ENCODE assay signal across 8 cellular contexts in the genomic region with DNA sequence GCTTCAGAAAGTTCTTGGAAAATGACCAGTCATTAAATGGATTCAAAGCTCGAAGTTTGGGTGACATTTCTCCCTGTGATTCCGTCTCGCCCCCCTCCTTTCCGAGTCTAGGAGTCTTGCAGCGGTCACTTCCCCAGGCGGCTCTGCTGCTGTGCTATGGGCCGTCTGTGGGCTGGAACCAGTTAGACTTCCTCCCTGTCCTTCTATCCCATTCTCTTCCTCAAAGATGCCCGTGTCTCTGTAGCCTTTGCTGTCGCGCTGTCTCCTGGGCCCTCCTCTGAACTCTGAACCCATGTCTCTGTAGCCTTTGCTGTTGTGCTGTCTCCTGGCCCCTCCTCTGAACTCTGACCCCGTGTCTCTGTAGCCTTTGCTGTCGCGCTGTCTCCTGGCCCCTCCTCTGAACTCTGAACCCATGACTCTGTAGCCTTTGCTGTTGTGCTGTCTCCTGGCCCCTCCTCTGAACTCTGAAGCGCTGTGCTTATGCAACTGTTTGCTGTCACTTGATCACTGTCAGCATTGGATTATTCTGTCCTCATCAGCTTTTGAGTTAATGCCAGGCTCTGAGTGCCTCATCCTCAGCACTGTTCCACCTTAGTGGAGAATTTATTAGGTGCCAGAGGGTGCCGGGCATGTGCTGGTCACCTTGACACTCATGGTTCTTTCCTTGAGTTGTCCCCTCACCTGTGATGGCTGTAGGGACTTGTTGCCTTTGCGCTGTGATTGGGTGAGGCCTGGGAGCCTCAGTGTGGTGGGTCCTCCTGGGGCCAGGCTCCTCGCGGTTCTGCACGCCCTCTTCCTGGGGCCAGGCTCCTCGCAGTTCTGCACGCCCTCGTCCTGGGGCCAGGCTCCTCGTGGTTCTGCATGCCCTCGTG.
DNase-seq lines count a peak whose midpoint lies in the region; ATAC-seq and TF ChIP-seq lines count a peak whose summit lies in the region.

No MANE protein-coding gene starts in this region.

- peak overlapping the region; percentile 22 for H3K27ac Mint-ChIP-seq in stimulated activated naive B cell treated with anti-CD40 and anti-IgM and Interleukin-4, amounts not matched to agents 10 μg/mL and 1 μg/mL and 100 μg/mL, for 72 hours

- no peaks in the 10 kb centered on the region for H3K27me3 ChIP-seq in left lung

- H3K27ac ChIP-seq in left lung, result peak overlapping the region in 1 of 2 donors; percentile 40

- CTCF ChIA-PET in HEK293T (lab: Yijun Ruan, JAX), result no interaction called here

- H3K4me1 ChIP-seq in left lung, result peaks cover 0 to 34% of the 10 kb centered on the region in 2 donors

- intact Hi-C loops in left lung (cut with DNase I), result no loop called here

- H3K36me3 Mint-ChIP-seq in stimulated activated naive B cell treated with anti-CD40 and anti-IgM and Interleukin-4, amounts not matched to agents 10 μg/mL and 1 μg/mL and 100 μg/mL, for 72 hours, result peaks cover 37 to 54% of the 10 kb centered on the region in 2 donors

- no peaks in the 10 kb centered on the region for H3K9me3 Mint-ChIP-seq in stimulated activated naive B cell treated with anti-CD40 and anti-IgM and Interleukin-4, amounts not matched to agents 10 μg/mL and 1 μg/mL and 100 μg/mL, for 72 hours

- peak; percentile 62 for ATAC-seq in left lung
- ATAC-seq in stimulated activated naive B cell treated with anti-CD40 and anti-IgM and Interleukin-4, amounts not matched to agents 10 μg/mL and 1 μg/mL and 100 μg/mL, for 72 hours (replicated peaks), result no peak

- TF ChIP-seq CTCF in left lung (IDR thresholded peaks at IDR 0.05), result no peak

- peaks cover 28 to 44% of the 10 kb centered on the region in 2 donors for H3K4me1 Mint-ChIP-seq in stimulated activated naive B cell treated with anti-CD40 and anti-IgM and Interleukin-4, amounts not matched to agents 10 μg/mL and 1 μg/mL and 100 μg/mL, for 72 hours

- no peaks in the 10 kb centered on the region for H3K9me3 ChIP-seq in left lung

- POLR2A ChIA-PET in HEK293T (lab: Yijun Ruan, JAX), result no interaction called here

- H3K36me3 ChIP-seq in left lung, result no peaks in the 10 kb centered on the region

- H3K27me3 Mint-ChIP-seq in stimulated activated naive B cell treated with anti-CD40 and anti-IgM and Interleukin-4, amounts not matched to agents 10 μg/mL and 1 μg/mL and 100 μg/mL, for 72 hours, result no peaks in the 10 kb centered on the region

- peak; percentile 4 for DNase-seq in SIG-M5 treated with dmso at 0.1 percent for 504 hours (lab: John Stamatoyannopoulos, UW; ENCODE audit: unreplicated experiment)
- DNase-seq in SIG-M5 (lab: John Stamatoyannopoulos, UW), result no peak
- peak; percentile 58 for DNase-seq in amniotic epithelial cell (ENCODE audit: low read depth)
- no peak for DNase-seq in left lung
- DNase-seq in stimulated activated naive B cell treated with anti-CD40 and anti-IgM and Interleukin-4, amounts not matched to agents 10 μg/mL and 1 μg/mL and 100 μg/mL, for 72 hours, result no peak
- DNase-seq in iPS-NIHi11 (ENCODE audit: low spot score), result no peak
- DNase-seq in epidermal melanocyte (ENCODE audit: insufficient read length, low spot score), result no peak
- no peak for DNase-seq in HEK293T (ENCODE audit: extremely low spot score)

- no peak overlapping the region for H3K4me3 ChIP-seq in left lung

- H3K4me3 Mint-ChIP-seq in stimulated activated naive B cell treated with anti-CD40 and anti-IgM and Interleukin-4, amounts not matched to agents 10 μg/mL and 1 μg/mL and 100 μg/mL, for 72 hours, result no peak overlapping the region

TF ChIP-seq in HEK293T, 16 proteins besides CTCF, POLR2A, EP300 and RAD21:
- TF ChIP-seq FOXA1 (IDR thresholded peaks at IDR 0.05) (no peak), BHLHE40 (IDR thresholded peaks at IDR 0.05; ENCODE audit: borderline replicate concordance) (no peak), TARDBP (IDR thresholded peaks at IDR 0.05) (no peak), FOXK2 (IDR thresholded peaks at IDR 0.05) (no peak), ELF4 (IDR thresholded peaks at IDR 0.05) (no peak), SP1 (IDR thresholded peaks at IDR 0.05) (no peak), ZNF384 (IDR thresholded peaks at IDR 0.05) (no peak), ARNT (IDR thresholded peaks at IDR 0.05) (no peak), FOXM1 (IDR thresholded peaks at IDR 0.05; ENCODE audit: borderline replicate concordance) (no peak), LEF1 (IDR thresholded peaks at IDR 0.05; ENCODE audit: borderline replicate concordance) (no peak), CTBP1 (IDR thresholded peaks at IDR 0.05; ENCODE audit: borderline replicate concordance) (no peak)
- TF ChIP-seq, protein P1, sequence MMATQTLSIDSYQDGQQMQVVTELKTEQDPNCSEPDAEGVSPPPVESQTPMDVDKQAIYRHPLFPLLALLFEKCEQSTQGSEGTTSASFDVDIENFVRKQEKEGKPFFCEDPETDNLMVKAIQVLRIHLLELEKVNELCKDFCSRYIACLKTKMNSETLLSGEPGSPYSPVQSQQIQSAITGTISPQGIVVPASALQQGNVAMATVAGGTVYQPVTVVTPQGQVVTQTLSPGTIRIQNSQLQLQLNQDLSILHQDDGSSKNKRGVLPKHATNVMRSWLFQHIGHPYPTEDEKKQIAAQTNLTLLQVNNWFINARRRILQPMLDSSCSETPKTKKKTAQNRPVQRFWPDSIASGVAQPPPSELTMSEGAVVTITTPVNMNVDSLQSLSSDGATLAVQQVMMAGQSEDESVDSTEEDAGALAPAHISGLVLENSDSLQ (IDR thresholded peaks at IDR 0.05), result no peak

Comparison
In these comparisons a context has a peak if more than half of its experiments do, and no peak if none do; other contexts are left out.
1. DNase-seq: peak in SIG-M5 treated with dmso at 0.1 percent for 504 hours (single experiment) and amniotic epithelial cell (single experiment); none in SIG-M5 (single experiment), left lung (0 of 2), stimulated activated naive B cell treated with anti-CD40 and anti-IgM and Interleukin-4, amounts not matched to agents 10 μg/mL and 1 μg/mL and 100 μg/mL, for 72 hours (single experiment), iPS-NIHi11 (single experiment), epidermal melanocyte (single experiment) and HEK293T (single experiment).